In genomic region chr13:108322206-108322824, GRCh38 we compare ENCODE assay signal across 8 cellular contexts. TPM values are rescaled to one million over a fixed set of nuclear protein-coding genes. Genes with fewer than 3 reads are reported as not detected.
DNase-seq lines count a peak whose midpoint lies in the region; ATAC-seq, FAIRE-seq and TF ChIP-seq lines count a peak whose summit lies in the region.

No MANE protein-coding gene starts in this region.

- no peak overlapping the region for H3K9ac ChIP-seq in HepG2 (ENCODE audit: insufficient read depth, low read depth, low read length)

- H3K4me2 ChIP-seq in HepG2 (ENCODE audit: low read depth, low read length): no peak overlapping the region

- no TSS peak for BruUV-seq in HepG2 (replicated peaks; lab: Mats Ljungman, UMichigan)

- ATAC-seq in GM19467 (IDR thresholded peaks at IDR 0.05; ENCODE audit: unreplicated experiment) (peak; percentile 74), HG03432 (IDR thresholded peaks at IDR 0.05; ENCODE audit: unreplicated experiment) (peak; percentile 76), HepG2 (peak; percentile 84)

- H3K9me3 ChIP-seq in HepG2 (ENCODE audit: low read length) (no peaks in the 10 kb centered on the region), vagina (no peaks in the 10 kb centered on the region)

- H3K27ac ChIP-seq in HepG2 (ENCODE audit: extremely low read length, insufficient read depth, low read length) (no peak overlapping the region), vagina (no peak overlapping the region)

- WGBS in HepG2 (ENCODE audit: low lambda C conversion rate): 2% methylated on average over 2 of the region's 2 CpGs

- no peaks in the 10 kb centered on the region for H3K79me2 ChIP-seq in HepG2 (ENCODE audit: insufficient read depth, low read length)

- no peaks in the 10 kb centered on the region for H3K36me3 ChIP-seq in HepG2 (replicated peaks in 1 of 2; ENCODE audit: control insufficient read depth in 1 of 2, insufficient read depth in 2 of 2, low read length in 2 of 2)
- H3K36me3 ChIP-seq in vagina: no peaks in the 10 kb centered on the region

- H3K4me3 ChIP-seq in HepG2 (replicated peaks in 1 of 3; ENCODE audit: insufficient read depth in 1 of 3, low read depth in 2 of 3, low read length in 3 of 3) (no peak overlapping the region), vagina (no peak overlapping the region)

- H3K4me1 ChIP-seq in HepG2 (ENCODE audit: insufficient read depth, low read length): no peaks in the 10 kb centered on the region
- no peaks in the 10 kb centered on the region for H3K4me1 ChIP-seq in vagina

- intact Hi-C loops in HepG2 (cut with micrococcal nuclease; ENCODE audit: unreplicated experiment): loop anchor here (1.0 to 5.0 kb wide), 3 partner anchors 90 to 575 kb away; no protein-coding TSS in a partner anchor
- intact Hi-C loops in vagina (cut with DNase I): no loop called here

- no peak overlapping the region for H2AFZ ChIP-seq in HepG2 (ENCODE audit: low read length)

- in situ Hi-C loops in HepG2 (cut with HindIII; ENCODE audit: extremely low pct_ligation_motif_present, low pct_unique_long_range_greater_than_20kb): no loop called here

- POLR2A ChIA-PET in HepG2 (lab: Yijun Ruan, JAX): no interaction called here

- no peak for TF ChIP-seq POLR2A in HepG2 (IDR thresholded peaks at IDR 0.05; ENCODE audit: insufficient read depth in 1 of 2, low read depth in 2 of 2, low read length in 2 of 2)
- no peak for TF ChIP-seq POLR2A in vagina (IDR thresholded peaks at IDR 0.05)

- no peaks in the 10 kb centered on the region for H4K20me1 ChIP-seq in HepG2 (ENCODE audit: insufficient read depth, low read length)

- no peaks in the 10 kb centered on the region for H3K27me3 ChIP-seq in HepG2 (ENCODE audit: control insufficient read depth in 1 of 2, insufficient read depth in 2 of 2, low read length in 2 of 2)
- H3K27me3 ChIP-seq in vagina: no peaks in the 10 kb centered on the region

- 0 out of 2 replicates have a peak, but pooled peaks have one; percentile 16 for TF ChIP-seq RAD21 in HepG2 (CRISPR knock-in tag; IDR thresholded peaks at IDR 0.05)

- DNase-seq in ELR (ENCODE audit: low read depth): peak; percentile 63
- peak; percentile 32 for DNase-seq in NCI-H82 treated with DMSO at 0.1 percent for 48 hours (lab: John Stamatoyannopoulos, UW; ENCODE audit: unreplicated experiment)
- DNase-seq in cerebellar cortex (ENCODE audit: low spot score): peak; percentile 40
- peak; percentile 23 for DNase-seq in HepG2 (ENCODE audit: low spot score)
- DNase-seq in vagina (ENCODE audit: extremely low spot score in 2 of 2): no peak
- DNase-seq in stimulated activated CD4-positive, alpha-beta T cell treated with anti-CD3 and anti-CD28 coated beads, Interleukin-2, amount 100 ng/mL, for 48 hours: no peak

- no peak for TF ChIP-seq EP300 in HepG2 (IDR thresholded peaks at IDR 0.05; ENCODE audit: low read depth in 2 of 2, low read length in 2 of 2)
- TF ChIP-seq EP300 in HepG2 (CRISPR knock-in tag; IDR thresholded peaks at IDR 0.05; ENCODE audit: borderline replicate concordance): no peak

- peak; percentile 49 for FAIRE-seq in HepG2 (lab: Jason Lieb, UNC)

- TF ChIP-seq CTCF in HepG2 (CRISPR knock-in tag; IDR thresholded peaks at IDR 0.05): peak; percentile 70
- TF ChIP-seq CTCF in vagina (IDR thresholded peaks at IDR 0.05): peak in 2 of 3 experiments; percentile 69 to 70

- CTCF ChIA-PET in HepG2 (lab: Yijun Ruan, JAX; ENCODE audit: low intra/inter-chr PET ratio, low total read pairs): interaction anchor here (0.7 to 1.5 kb wide), 4 partner anchors 95 to 574 kb away, joined by 3 to 8 read pairs (median 4); no protein-coding TSS in a partner anchor

TF ChIP-seq in HepG2, 621 proteins besides CTCF, POLR2A, EP300 and RAD21:
- peak; percentile 70 for TF ChIP-seq STAG1 (CRISPR knock-in tag; IDR thresholded peaks at IDR 0.05)
- no peak for TF ChIP-seq ZKSCAN1 (IDR thresholded peaks at IDR 0.05; ENCODE audit: low read length)
- no peak for TF ChIP-seq ZNF780A (CRISPR knock-in tag; IDR thresholded peaks at IDR 0.05)
- no peak for TF ChIP-seq ZNF12 (CRISPR knock-in tag; IDR thresholded peaks at IDR 0.05)
- no peak for TF ChIP-seq CEBPZ (IDR thresholded peaks at IDR 0.05; ENCODE audit: low read length)
- TF ChIP-seq SMC3 (IDR thresholded peaks at IDR 0.05; ENCODE audit: low read length): peak; percentile 21; the same call in 1 of the 2 replicates
- TF ChIP-seq PHF5A (CRISPR knock-in tag; IDR thresholded peaks at IDR 0.05; ENCODE audit: low read depth, unreplicated experiment): no peak
- no peak for TF ChIP-seq ZNF670 (CRISPR knock-in tag; IDR thresholded peaks at IDR 0.05; ENCODE audit: borderline replicate concordance)

RNA-seq across cellular contexts. Expression of gene TNFSF13B, which starts 52.8 kb away (rescaled TPM):
- 0.20 TPM in 1 of 2 replicates, not detected in the other for total RNA-seq in HepG2 (2016; rRNA removed; fragmentation: Illumina TruSeq; extraction: Trizol)
- not detected in 2 replicates for total RNA-seq in HepG2 (2016; cell fraction: cytosol; rRNA removed; fragmentation: Illumina TruSeq; extraction: Trizol; ENCODE audit: low read depth)
- not detected in 2 replicates for total RNA-seq in HepG2 (2016; cell fraction: insoluble cytoplasmic fraction; rRNA removed; fragmentation: Illumina TruSeq; extraction: Trizol)
- 0.07 and 0.15 TPM in 2 replicates for total RNA-seq in HepG2 (2016; cell fraction: membrane; rRNA removed; fragmentation: Illumina TruSeq; extraction: Trizol)
- 0.44 TPM in 1 of 2 replicates, not detected in the other for total RNA-seq in HepG2 (2016; cell fraction: nucleus; rRNA removed; fragmentation: Illumina TruSeq; extraction: Trizol)
- 0.13 and 0.30 TPM in 2 replicates for polyA plus RNA-seq in HepG2 (2011; rRNA removed)
- polyA plus RNA-seq in HepG2 (2011; cell fraction: cytosol; rRNA removed): 0.05 TPM in 1 of 2 replicates, not detected in the other
- polyA plus RNA-seq in HepG2 (2011; cell fraction: nucleus; rRNA removed): 0.71 and 0.74 TPM in 2 replicates
- polyA plus RNA-seq in HepG2 (2012): not detected in 2 replicates
- 0.08 and 0.14 TPM in 2 replicates for polyA plus RNA-seq in HepG2 (2016; cell fraction: cytosol; fragmentation: Illumina TruSeq; extraction: Trizol; ENCODE audit: low read depth)
- 0.39 TPM in 1 of 2 replicates, not detected in the other for polyA plus RNA-seq in HepG2 (2016; cell fraction: insoluble cytoplasmic fraction; fragmentation: Illumina TruSeq; extraction: Trizol; ENCODE audit: low read depth)
- polyA plus RNA-seq in HepG2 (2016; cell fraction: membrane; fragmentation: Illumina TruSeq; extraction: Trizol; ENCODE audit: low read depth): 0.09 and 0.54 TPM in 2 replicates
- 0.17 TPM in 1 of 2 replicates, not detected in the other for polyA plus RNA-seq in HepG2 (2016; cell fraction: nucleus; fragmentation: Illumina TruSeq; extraction: Trizol; ENCODE audit: insufficient read depth, low read depth)
- polyA minus RNA-seq in HepG2 (2011; rRNA and poly(A)+ RNA removed; ENCODE audit: low replicate concordance): not detected in 2 replicates
- not detected in 2 replicates for polyA minus RNA-seq in HepG2 (2011; cell fraction: cytosol; rRNA and poly(A)+ RNA removed)
- polyA minus RNA-seq in HepG2 (2011; cell fraction: nucleus; rRNA and poly(A)+ RNA removed): 1.7 and 4.0 TPM in 2 replicates
- not detected for total RNA-seq in vagina

Comparison
In these comparisons a context has a peak if more than half of its experiments do, and no peak if none do; other contexts are left out.
1. DNase-seq: peak in ELR (single experiment), NCI-H82 treated with DMSO at 0.1 percent for 48 hours (single experiment), cerebellar cortex (single experiment) and HepG2 (single experiment); none in vagina (0 of 2) and stimulated activated CD4-positive, alpha-beta T cell treated with anti-CD3 and anti-CD28 coated beads, Interleukin-2, amount 100 ng/mL, for 48 hours (0 of 2).
2. Peak in every context shown above with its lines, with median percentiles within 50 percentile points of each other: ATAC-seq.